In the genomic region with DNA sequence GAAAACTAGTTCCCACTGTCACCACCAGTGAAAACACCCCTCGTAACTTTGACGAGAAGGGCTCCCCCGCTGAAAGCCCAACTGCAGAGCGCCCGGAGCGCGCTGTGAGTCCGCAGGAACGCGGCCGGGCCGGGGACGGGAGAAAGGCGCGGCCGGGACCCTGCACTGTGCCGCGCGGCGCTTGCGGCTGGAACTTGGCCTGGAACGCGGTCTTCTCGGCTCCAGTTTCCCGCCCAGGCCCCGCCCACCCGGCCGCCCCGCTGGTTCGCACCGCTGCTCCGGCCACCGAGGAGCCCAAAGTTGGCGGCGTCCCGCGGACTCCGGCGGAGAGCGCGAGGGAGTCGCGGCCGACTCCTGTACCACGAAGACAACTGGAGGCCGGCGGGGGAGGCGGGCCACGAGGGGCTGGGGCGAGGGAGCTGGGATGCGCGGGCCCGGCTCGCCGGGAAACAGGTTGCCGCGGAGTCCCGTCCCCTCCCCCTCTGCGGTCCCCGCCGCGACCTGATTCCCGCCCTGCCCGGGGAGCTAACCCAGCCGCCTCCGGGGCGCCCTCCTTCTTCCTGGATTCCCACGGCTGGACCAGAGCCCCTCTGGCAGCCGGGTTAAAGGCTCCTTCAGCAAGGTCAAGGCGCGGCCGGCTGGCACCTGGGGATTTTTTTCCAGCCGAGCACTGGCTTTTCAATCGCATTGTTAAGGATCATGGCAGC, we compare ENCODE assay signal across 8 cellular contexts. TPM values are rescaled to one million over a fixed set of nuclear protein-coding genes. Genes with fewer than 3 reads are reported as not detected.
DNase-seq lines count a peak whose midpoint lies in the region; ATAC-seq, FAIRE-seq and TF ChIP-seq lines count a peak whose summit lies in the region.

No MANE protein-coding gene starts in this region.

- ATAC-seq in right lobe of liver (peak; percentile 68 to 76 (median 70)), HepG2 (no peak), RWPE2 (ENCODE audit: low read depth) (peak; percentile 53)

- H3K79me2 ChIP-seq in HepG2 (ENCODE audit: insufficient read depth, low read length) (no peaks in the 10 kb centered on the region), osteoblast (ENCODE audit: insufficient read depth, low read length) (peaks cover 25% of the 10 kb centered on the region)

- no peak overlapping the region for H3K9ac ChIP-seq in HepG2 (ENCODE audit: insufficient read depth, low read depth, low read length)

- peak; percentile 34 to 62 (median 57) for DNase-seq in right lobe of liver
- DNase-seq in HepG2 (ENCODE audit: low spot score) = no peak
- DNase-seq in RWPE2 (ENCODE audit: low spot score) = peak; percentile 74
- DNase-seq in germinal center (ENCODE audit: low spot score) = peak; percentile 16
- peak; percentile 96 for DNase-seq in osteoblast (ENCODE audit: insufficient read length, low spot score, missing footprints)
- no peak for DNase-seq in GM12891 (ENCODE audit: insufficient read length, low spot score)
- DNase-seq in activated CD4-positive, alpha-beta memory T cell treated with anti-CD3 and anti-CD28 coated beads for 36 hours = no peak
- no peak for DNase-seq in activated CD4-positive, alpha-beta T cell treated with anti-CD3 and anti-CD28 coated beads for 4 hours

- in situ Hi-C loops in HepG2 (cut with HindIII; ENCODE audit: extremely low pct_ligation_motif_present, low pct_unique_long_range_greater_than_20kb) = no loop called here

- intact Hi-C loops in right lobe of liver (cut with DNase I) (no loop called here), HepG2 (cut with micrococcal nuclease; ENCODE audit: unreplicated experiment) (no loop called here)
- intact Hi-C loops in activated CD4-positive, alpha-beta memory T cell treated with anti-CD3 and anti-CD28 coated beads for 36 hours (cut with micrococcal nuclease) = no loop called here

- no peak for TF ChIP-seq POLR2A in right lobe of liver (IDR thresholded peaks at IDR 0.05)
- TF ChIP-seq POLR2A in HepG2 (IDR thresholded peaks at IDR 0.05; ENCODE audit: insufficient read depth in 1 of 2, low read depth in 2 of 2, low read length in 2 of 2) = no peak
- no peak for TF ChIP-seq POLR2A in GM12891 (IDR thresholded peaks at IDR 0.05; ENCODE audit: low read depth, low read length)

- H4K20me1 ChIP-seq in HepG2 (ENCODE audit: insufficient read depth, low read length) = no peaks in the 10 kb centered on the region
- H4K20me1 ChIP-seq in osteoblast (ENCODE audit: insufficient read depth, low read length) = no peaks in the 10 kb centered on the region

- H3K9me3 Mint-ChIP-seq in activated CD4-positive, alpha-beta memory T cell treated with anti-CD3 and anti-CD28 coated beads for 36 hours = no peaks in the 10 kb centered on the region

- H3K27me3 Mint-ChIP-seq in activated CD4-positive, alpha-beta memory T cell treated with anti-CD3 and anti-CD28 coated beads for 36 hours = peaks cover 54% of the 10 kb centered on the region

- H3K4me1 Mint-ChIP-seq in activated CD4-positive, alpha-beta memory T cell treated with anti-CD3 and anti-CD28 coated beads for 36 hours (ENCODE audit: low read depth) = peaks cover 15% of the 10 kb centered on the region

- H2AFZ ChIP-seq in HepG2 (ENCODE audit: low read length) (no peak overlapping the region), osteoblast (ENCODE audit: low read length) (peak overlapping the region; percentile 85)

- H3K36me3 ChIP-seq in right lobe of liver (no peaks in the 10 kb centered on the region), HepG2 (replicated peaks in 1 of 2; ENCODE audit: control insufficient read depth in 1 of 2, insufficient read depth in 2 of 2, low read length in 2 of 2) (no peaks in the 10 kb centered on the region), RWPE2 (ENCODE audit: low read depth) (no peaks in the 10 kb centered on the region), osteoblast (ENCODE audit: insufficient read depth, low read length) (no peaks in the 10 kb centered on the region)

- H3K4me3 ChIP-seq in right lobe of liver (peak overlapping the region; percentile 7 to 41 (median 26)), HepG2 (replicated peaks in 1 of 3; ENCODE audit: insufficient read depth in 1 of 3, low read depth in 2 of 3, low read length in 3 of 3) (no peak overlapping the region), RWPE2 (ENCODE audit: severe bottlenecking) (peak overlapping the region; percentile 74), osteoblast (ENCODE audit: insufficient read depth, low read length) (peak overlapping the region; percentile 78)

- WGBS in right lobe of liver (ENCODE audit: insufficient coverage, low coverage, low lambda C conversion rate, missing lambda C conversion rate) = 0% methylated on average over 14 of the region's 74 CpGs
- WGBS in HepG2 (ENCODE audit: low lambda C conversion rate) = 71% methylated on average over 38 of the region's 74 CpGs

- no TSS peak for BruUV-seq in HepG2 (replicated peaks; lab: Mats Ljungman, UMichigan)

- H3K9me3 ChIP-seq in right lobe of liver (no peaks in the 10 kb centered on the region), HepG2 (ENCODE audit: low read length) (no peaks in the 10 kb centered on the region), RWPE2 (ENCODE audit: severe bottlenecking) (peaks cover under 1% of the 10 kb centered on the region), osteoblast (ENCODE audit: low read depth, low read length) (no peaks in the 10 kb centered on the region)

- no peak overlapping the region for H3K27ac ChIP-seq in right lobe of liver
- no peak overlapping the region for H3K27ac ChIP-seq in HepG2 (ENCODE audit: extremely low read length, insufficient read depth, low read length)
- peak overlapping the region; percentile 91 for H3K27ac ChIP-seq in RWPE2 (ENCODE audit: poor library complexity, severe bottlenecking)
- peak overlapping the region; percentile 25 for H3K27ac ChIP-seq in osteoblast (ENCODE audit: low read depth, low read length)

- CTCF ChIA-PET in HepG2 (lab: Yijun Ruan, JAX; ENCODE audit: low intra/inter-chr PET ratio, low total read pairs) = no interaction called here
- CTCF ChIA-PET in activated CD4-positive, alpha-beta memory T cell treated with anti-CD3 and anti-CD28 coated beads for 36 hours (lab: Charles Lee) = no interaction called here

- H3K27me3 ChIP-seq in right lobe of liver (peaks cover 7 to 33% of the 10 kb centered on the region in 2 donors), HepG2 (ENCODE audit: control insufficient read depth in 1 of 2, insufficient read depth in 2 of 2, low read length in 2 of 2) (peaks cover 3 to 58% of the 10 kb centered on the region in 2 experiments), RWPE2 (ENCODE audit: insufficient read depth, poor library complexity, severe bottlenecking) (no peaks in the 10 kb centered on the region), osteoblast (ENCODE audit: insufficient read depth, low read length) (peaks cover 23% of the 10 kb centered on the region)

- TF ChIP-seq RAD21 in HepG2 (CRISPR knock-in tag; IDR thresholded peaks at IDR 0.05) = no peak

- no peak for TF ChIP-seq CTCF in right lobe of liver (IDR thresholded peaks at IDR 0.05)
- TF ChIP-seq CTCF in HepG2 (CRISPR knock-in tag; IDR thresholded peaks at IDR 0.05) = no peak
- TF ChIP-seq CTCF in RWPE2 (IDR thresholded peaks at IDR 0.05; ENCODE audit: poor library complexity, severe bottlenecking) = no peak
- TF ChIP-seq CTCF in osteoblast (IDR thresholded peaks at IDR 0.05; ENCODE audit: extremely low read depth, low read depth, low read length) = no peak

- POLR2A ChIA-PET in HepG2 (lab: Yijun Ruan, JAX) = no interaction called here
- POLR2A ChIA-PET in activated CD4-positive, alpha-beta memory T cell treated with anti-CD3 and anti-CD28 coated beads for 36 hours (lab: Charles Lee) = no interaction called here

- TF ChIP-seq EP300 in HepG2 (IDR thresholded peaks at IDR 0.05; ENCODE audit: low read depth in 2 of 2, low read length in 2 of 2) (no peak), HepG2 (CRISPR knock-in tag; IDR thresholded peaks at IDR 0.05; ENCODE audit: borderline replicate concordance) (no peak)

- H3K4me2 ChIP-seq in HepG2 (ENCODE audit: low read depth, low read length) (no peak overlapping the region), osteoblast (ENCODE audit: insufficient read depth, low read length) (peak overlapping the region; percentile 77)

- no peak overlapping the region for H3K4me3 Mint-ChIP-seq in activated CD4-positive, alpha-beta memory T cell treated with anti-CD3 and anti-CD28 coated beads for 36 hours

- peaks cover 0 to 40% (median 6%) of the 10 kb centered on the region in 4 donors for H3K4me1 ChIP-seq in right lobe of liver
- no peaks in the 10 kb centered on the region for H3K4me1 ChIP-seq in HepG2 (ENCODE audit: insufficient read depth, low read length)
- peaks cover 2% of the 10 kb centered on the region for H3K4me1 ChIP-seq in RWPE2 (ENCODE audit: insufficient read depth, poor library complexity, severe bottlenecking)
- H3K4me1 ChIP-seq in osteoblast (ENCODE audit: insufficient read depth, low read length) = peaks cover 23% of the 10 kb centered on the region

- H3K36me3 Mint-ChIP-seq in activated CD4-positive, alpha-beta memory T cell treated with anti-CD3 and anti-CD28 coated beads for 36 hours = no peaks in the 10 kb centered on the region

- no peak for FAIRE-seq in HepG2 (lab: Jason Lieb, UNC)
- FAIRE-seq in GM12891 (lab: Jason Lieb, UNC) = no peak

- H3K27ac Mint-ChIP-seq in activated CD4-positive, alpha-beta memory T cell treated with anti-CD3 and anti-CD28 coated beads for 36 hours = no peak overlapping the region

RNA-seq across cellular contexts. Expression of gene TENM4, which starts 3.4 kb away (rescaled TPM):
- total RNA-seq in right lobe of liver (under 1 TPM in 4 of 6 experiments, not detected in 2; 0.04 to 0.58 (median 0.14) TPM), HepG2 (2016; rRNA removed; fragmentation: Illumina TruSeq; extraction: Trizol) (not detected in 2 replicates), osteoblast (63.3 and 76.9 TPM in 2 replicates)
- not detected in 2 replicates for total RNA-seq in HepG2 (2016; cell fraction: cytosol; rRNA removed; fragmentation: Illumina TruSeq; extraction: Trizol; ENCODE audit: low read depth)
- total RNA-seq in HepG2 (2016; cell fraction: insoluble cytoplasmic fraction; rRNA removed; fragmentation: Illumina TruSeq; extraction: Trizol) = not detected in 2 replicates
- not detected in 2 replicates for total RNA-seq in HepG2 (2016; cell fraction: membrane; rRNA removed; fragmentation: Illumina TruSeq; extraction: Trizol)
- total RNA-seq in HepG2 (2016; cell fraction: nucleus; rRNA removed; fragmentation: Illumina TruSeq; extraction: Trizol) = not detected in 2 replicates
- under 0.01 TPM in 1 of 2 replicates, not detected in the other for polyA plus RNA-seq in HepG2 (2011; rRNA removed)
- polyA plus RNA-seq in HepG2 (2011; cell fraction: cytosol; rRNA removed) = not detected in 2 replicates
- polyA plus RNA-seq in HepG2 (2011; cell fraction: nucleus; rRNA removed) = not detected in 2 replicates
- polyA plus RNA-seq in HepG2 (2012) = not detected in 2 replicates
- not detected in 2 replicates for polyA plus RNA-seq in HepG2 (2016; cell fraction: cytosol; fragmentation: Illumina TruSeq; extraction: Trizol; ENCODE audit: low read depth)
- not detected in 2 replicates for polyA plus RNA-seq in HepG2 (2016; cell fraction: insoluble cytoplasmic fraction; fragmentation: Illumina TruSeq; extraction: Trizol; ENCODE audit: low read depth)
- polyA plus RNA-seq in HepG2 (2016; cell fraction: membrane; fragmentation: Illumina TruSeq; extraction: Trizol; ENCODE audit: low read depth) = not detected in 2 replicates
- polyA plus RNA-seq in HepG2 (2016; cell fraction: nucleus; fragmentation: Illumina TruSeq; extraction: Trizol; ENCODE audit: insufficient read depth, low read depth) = not detected in 2 replicates
- 0.07 TPM in 1 of 2 replicates, not detected in the other for polyA minus RNA-seq in HepG2 (2011; rRNA and poly(A)+ RNA removed; ENCODE audit: low replicate concordance)
- not detected in 2 replicates for polyA minus RNA-seq in HepG2 (2011; cell fraction: cytosol; rRNA and poly(A)+ RNA removed)
- not detected in 2 replicates for polyA minus RNA-seq in HepG2 (2011; cell fraction: nucleus; rRNA and poly(A)+ RNA removed)
- polyA plus RNA-seq in GM12891 (2012; ENCODE audit: low read depth, missing spikeins) = 0.06 TPM
- not detected for total RNA-seq in activated CD4-positive, alpha-beta memory T cell treated with anti-CD3 and anti-CD28 coated beads for 36 hours

Comparison
In these comparisons a context has a peak if more than half of its experiments do, and no peak if none do; other contexts are left out.
1. DNase-seq: peak in right lobe of liver (3 of 3), RWPE2 (single experiment), germinal center (single experiment) and osteoblast (single experiment); none in HepG2 (single experiment), GM12891 (single experiment), activated CD4-positive, alpha-beta memory T cell treated with anti-CD3 and anti-CD28 coated beads for 36 hours (single experiment) and activated CD4-positive, alpha-beta T cell treated with anti-CD3 and anti-CD28 coated beads for 4 hours (0 of 2).
2. H3K4me3 ChIP-seq: peak in right lobe of liver (3 of 3), RWPE2 (single experiment) and osteoblast (single experiment); none in HepG2 (0 of 3).
3. H3K27ac ChIP-seq: peak in RWPE2 (single experiment) and osteoblast (single experiment); none in right lobe of liver (0 of 3) and HepG2 (single experiment).
4. RNA of gene TENM4, which starts 3.4 kb away (total RNA-seq): 63.3 to 76.9 TPM in osteoblast; 0.04 to 0.58 TPM in right lobe of liver, not detected in HepG2 and not detected in activated CD4-positive, alpha-beta memory T cell treated with anti-CD3 and anti-CD28 coated beads for 36 hours; every median in the first group is over 10 times any median in the second.